Comparison of ENCODE assay signal across 8 cellular contexts in the genomic region with DNA sequence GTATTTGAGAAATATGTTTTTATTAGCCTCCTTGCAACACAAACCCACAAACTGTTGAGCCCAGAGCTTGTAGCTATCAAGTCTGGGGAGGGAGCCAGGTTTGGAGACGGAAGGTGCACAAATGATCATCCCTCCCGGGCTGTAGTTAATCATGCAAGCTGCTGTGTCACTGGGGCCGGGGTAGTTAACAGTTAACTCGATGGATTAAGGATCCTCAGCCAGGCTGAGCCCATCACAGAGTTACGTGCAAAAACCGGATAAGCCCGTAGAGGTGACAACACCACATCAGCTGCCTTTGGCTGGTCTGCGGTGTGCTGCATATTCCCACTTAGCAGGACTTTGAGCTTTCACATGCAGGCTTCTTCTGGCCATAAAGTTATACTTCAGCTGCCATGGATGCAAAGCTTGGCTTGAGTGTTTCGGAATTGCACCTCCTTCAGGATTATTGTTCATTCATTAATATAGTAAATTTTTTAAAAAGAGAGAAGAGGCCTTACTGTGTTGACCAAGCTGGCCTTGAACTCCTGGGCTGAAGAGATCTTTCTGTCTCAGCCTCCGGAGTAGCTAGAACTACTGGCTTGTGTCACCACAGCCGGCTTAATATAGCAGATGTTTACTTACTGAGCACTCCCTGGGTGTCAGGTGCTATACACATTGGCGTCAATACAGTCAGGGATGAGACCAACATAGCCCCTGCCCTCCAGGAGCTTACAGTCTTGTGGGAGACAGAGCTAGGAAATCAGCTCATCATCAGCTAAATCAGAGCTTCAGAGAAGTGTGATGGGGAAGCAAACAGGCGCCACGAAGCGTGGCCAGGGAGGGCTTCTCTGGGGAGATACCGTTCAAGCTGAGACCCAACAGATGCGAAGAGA.
A peak's percentile ranks its signal among the peaks of the same experiment; 100 is the strongest.
DNase-seq lines count a peak whose midpoint lies in the region; ATAC-seq and TF ChIP-seq lines count a peak whose summit lies in the region.

No MANE protein-coding gene starts in this region.

- H3K36me3 ChIP-seq in right atrium auricular region (no peaks in the 10 kb centered on the region), stomach smooth muscle (ENCODE audit: control insufficient read depth in 2 of 2, insufficient read depth in 2 of 2, low read length in 2 of 2) (no peaks in the 10 kb centered on the region)

- H3K9ac ChIP-seq in stomach smooth muscle (ENCODE audit: low read length in 2 of 2), result no peak overlapping the region

- H3K4me1 ChIP-seq in right atrium auricular region (peaks cover 0 to 47% of the 10 kb centered on the region in 2 donors), stomach smooth muscle (ENCODE audit: control insufficient read depth, insufficient read depth, low read length) (peaks cover 28% of the 10 kb centered on the region)

- H3K9me3 ChIP-seq in right atrium auricular region (no peaks in the 10 kb centered on the region), stomach smooth muscle (ENCODE audit: control insufficient read depth in 2 of 2, low read length in 2 of 2) (no peaks in the 10 kb centered on the region)

- no peak for TF ChIP-seq CTCF in right atrium auricular region (IDR thresholded peaks at IDR 0.05)

- no peak for ATAC-seq in GM21447 (IDR thresholded peaks at IDR 0.05; ENCODE audit: unreplicated experiment)

- no peaks in the 10 kb centered on the region for H3K27me3 ChIP-seq in right atrium auricular region
- H3K27me3 ChIP-seq in stomach smooth muscle (ENCODE audit: control insufficient read depth in 1 of 2, insufficient read depth in 2 of 2, low read length in 2 of 2), result no peaks in the 10 kb centered on the region

- H3K27ac ChIP-seq in right atrium auricular region (peak overlapping the region; percentile 82 to 84), stomach smooth muscle (ENCODE audit: low read length) (peak overlapping the region; percentile 84)

- no peak overlapping the region for H3K4me3 ChIP-seq in right atrium auricular region
- no peak overlapping the region for H3K4me3 ChIP-seq in stomach smooth muscle (ENCODE audit: low read length in 2 of 2)

- DNase-seq in NCI-H524 (lab: John Stamatoyannopoulos, UW), result peak; percentile 41 to 64
- DNase-seq in NCI-H524 treated with DMSO at 0.1 percent for 48 hours (lab: John Stamatoyannopoulos, UW), result no peak
- peak; percentile 92 for DNase-seq in SIG-M5 treated with dmso at 0.1 percent for 504 hours (lab: John Stamatoyannopoulos, UW; ENCODE audit: unreplicated experiment)
- no peak for DNase-seq in right atrium auricular region (ENCODE audit: low spot score)
- no peak for DNase-seq in dedifferentiated amniotic fluid mesenchymal stem cell (ENCODE audit: extremely low spot score)
- no peak for DNase-seq in activated T-cell treated with anti-CD3 and anti-CD28 coated beads, Interleukin-2, amount 50 U/mL, for 1 hour

Comparison
In these comparisons a context has a peak if more than half of its experiments do, and no peak if none do; other contexts are left out.
1. DNase-seq: peak in NCI-H524 (2 of 2) and SIG-M5 treated with dmso at 0.1 percent for 504 hours (single experiment); none in NCI-H524 treated with DMSO at 0.1 percent for 48 hours (single experiment), right atrium auricular region (single experiment), dedifferentiated amniotic fluid mesenchymal stem cell (single experiment) and activated T-cell treated with anti-CD3 and anti-CD28 coated beads, Interleukin-2, amount 50 U/mL, for 1 hour (single experiment).